30 cellular contexts compared by ENCODE assay signal in the genomic region with DNA sequence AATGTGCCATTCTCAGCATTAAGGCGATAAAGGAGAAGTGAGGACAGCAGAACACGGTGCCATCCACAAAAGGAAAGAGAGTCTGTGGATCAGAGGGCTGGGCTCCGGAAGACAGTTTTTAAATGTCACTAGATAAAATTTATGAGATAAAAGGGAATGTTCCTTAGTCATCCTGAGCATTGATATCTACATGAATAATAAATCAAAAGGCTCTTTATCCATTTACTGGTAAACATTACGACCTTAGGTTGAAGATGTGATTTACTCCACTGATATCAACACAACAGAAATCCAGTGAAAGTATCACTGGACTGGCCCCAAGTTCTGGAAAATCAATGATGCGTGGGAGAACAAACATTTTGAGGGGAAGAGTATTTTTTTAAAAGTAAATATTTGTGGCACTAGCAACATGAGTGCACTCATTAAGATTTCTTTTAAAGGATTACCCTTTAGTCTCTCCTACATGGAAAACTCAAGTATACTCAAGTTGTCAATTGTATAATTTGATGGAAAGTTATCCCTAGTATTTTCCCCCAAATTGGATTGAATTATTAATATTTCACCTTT.
DNase-seq lines count a peak whose midpoint lies in the region; ATAC-seq and TF ChIP-seq lines count a peak whose summit lies in the region.
"Had no signal": no experiment of that assay in that cellular context is flagged by ENCODE, and none has a peak within 500 bp of the region (broad histone marks: within the 10 kb centered on the region; RNA-seq: fewer than 3 reads in every experiment).

No MANE protein-coding gene starts in this region.

- ATAC-seq in GM18519 (IDR thresholded peaks at IDR 0.05; ENCODE audit: low FRiP score, unreplicated experiment) (no peak), HG02938 (IDR thresholded peaks at IDR 0.05; ENCODE audit: unreplicated experiment) (no peak)
- ATAC-seq: A549, Panc1, upper lobe of right lung had no signal

- WGBS in adrenal gland, 4 donors: 27 to 38% (median 36%) methylated on average over 5 of the region's 5 CpGs
- WGBS in ovary, 3 donors: 78 to 83% (median 82%) methylated on average over 5 of the region's 5 CpGs

- no peak for TF ChIP-seq EP300 in ovary (IDR thresholded peaks at IDR 0.05)

- H3K9me3 ChIP-seq in adrenal gland (replicated peaks in 1 of 3) (no peaks in the 10 kb centered on the region), ovary (no peaks in the 10 kb centered on the region)
- H3K9me3 ChIP-seq: A549, ascending aorta, HAP-1, left ventricle myocardium inferior, right atrium auricular region, upper lobe of right lung had no signal

- TF ChIP-seq POLR2A in adrenal gland (IDR thresholded peaks at IDR 0.05): no peak
- TF ChIP-seq POLR2A in ovary (IDR thresholded peaks at IDR 0.05): no peak

- H3K4me3 ChIP-seq in adrenal gland (no peak overlapping the region), ovary (no peak overlapping the region)
- H3K4me3 ChIP-seq: A549, ascending aorta, cardiac muscle cell, HAP-1, left ventricle myocardium inferior, right atrium auricular region, upper lobe of right lung had no signal

- peak; percentile 34 for DNase-seq in NCI-H510A treated with DMSO at 0.1 percent for 48 hours (lab: John Stamatoyannopoulos, UW)
- DNase-seq in NCI-H510A (lab: John Stamatoyannopoulos, UW): no peak
- peak; percentile 17 for DNase-seq in NCI-H2029 treated with DMSO at 0.1 percent for 48 hours (lab: John Stamatoyannopoulos, UW)
- peak in 4 of 7 donors; percentile 14 to 48 (median 25) for DNase-seq in adrenal gland
- no peak for DNase-seq in AG08396 (ENCODE audit: low spot score)
- no peak for DNase-seq in ovary
- DNase-seq: activated CD4-positive, alpha-beta T cell treated with anti-CD3 and anti-CD28 coated beads, Interleukin-2, amount 10 ng/mL, durations not matched to agents 24 days and 14 days; activated gamma-delta T cell; activated naive CD8-positive, alpha-beta T cell treated with anti-CD3 and anti-CD28 coated beads, Interleukin-2, amount 10 ng/mL, durations not matched to agents 7 days and 5 days; activated T-cell treated with anti-CD3 and anti-CD28 coated beads, Interleukin-2, amount 50 U/mL, for 24 hours; CD4-positive, alpha-beta memory T cell; DMS 273 treated with DMSO at 0.1 percent for 48 hours; effector CD4-positive, alpha-beta T cell; hippocampal formation; left ventricle myocardium inferior; MM.1S; NCI-H1436; NCI-H524; Right ventricle myocardium superior; stimulated activated CD4-positive, alpha-beta T cell treated with anti-CD3 and anti-CD28 coated beads, Interleukin-1b, Interleukin-23, amount 100 ng/mL, for 48 hours; stimulated activated naive CD4-positive, alpha-beta T cell treated with Interleukin-2 at 50 U/mL for 16 hours; upper lobe of right lung had no signal

- H3K4me1 ChIP-seq in adrenal gland (replicated peaks in 1 of 2) (peaks cover 0 to 11% of the 10 kb centered on the region in 2 donors), ovary (ENCODE audit: insufficient read depth) (no peaks in the 10 kb centered on the region)
- H3K4me1 ChIP-seq: A549, ascending aorta, left ventricle myocardium inferior, right atrium auricular region, upper lobe of right lung had no signal

- no peaks in the 10 kb centered on the region for H3K27me3 ChIP-seq in adrenal gland
- no peaks in the 10 kb centered on the region for H3K27me3 ChIP-seq in ovary
- H3K27me3 ChIP-seq: ascending aorta, cardiac muscle cell, right atrium auricular region, upper lobe of right lung had no signal

- H3K27ac ChIP-seq in adrenal gland: no peak overlapping the region
- no peak overlapping the region for H3K27ac ChIP-seq in ovary
- H3K27ac ChIP-seq: A549, ascending aorta, cardiac muscle cell, left ventricle myocardium inferior, right atrium auricular region, upper lobe of right lung had no signal

- no peaks in the 10 kb centered on the region for H3K36me3 ChIP-seq in adrenal gland (replicated peaks in 1 of 2)
- H3K36me3 ChIP-seq in ovary: no peaks in the 10 kb centered on the region
- H3K36me3 ChIP-seq: ascending aorta, cardiac muscle cell, HAP-1, left ventricle myocardium inferior, right atrium auricular region, upper lobe of right lung had no signal

- intact Hi-C loops in adrenal gland (cut with DNase I): no loop called here
- intact Hi-C loops in ovary (cut with DNase I): no loop called here

- TF ChIP-seq CTCF in adrenal gland (IDR thresholded peaks at IDR 0.05) (no peak), ovary (IDR thresholded peaks at IDR 0.05) (no peak)

Comparison
In these comparisons a context has a peak if more than half of its experiments do, and no peak if none do; other contexts are left out.
1. DNase-seq: peak in NCI-H510A treated with DMSO at 0.1 percent for 48 hours (single experiment), NCI-H2029 treated with DMSO at 0.1 percent for 48 hours (single experiment) and adrenal gland (4 of 7); none in NCI-H510A (single experiment), AG08396 (single experiment) and ovary (0 of 5).